Comparison of ENCODE assay signal across 14 cellular contexts in the genomic region with DNA sequence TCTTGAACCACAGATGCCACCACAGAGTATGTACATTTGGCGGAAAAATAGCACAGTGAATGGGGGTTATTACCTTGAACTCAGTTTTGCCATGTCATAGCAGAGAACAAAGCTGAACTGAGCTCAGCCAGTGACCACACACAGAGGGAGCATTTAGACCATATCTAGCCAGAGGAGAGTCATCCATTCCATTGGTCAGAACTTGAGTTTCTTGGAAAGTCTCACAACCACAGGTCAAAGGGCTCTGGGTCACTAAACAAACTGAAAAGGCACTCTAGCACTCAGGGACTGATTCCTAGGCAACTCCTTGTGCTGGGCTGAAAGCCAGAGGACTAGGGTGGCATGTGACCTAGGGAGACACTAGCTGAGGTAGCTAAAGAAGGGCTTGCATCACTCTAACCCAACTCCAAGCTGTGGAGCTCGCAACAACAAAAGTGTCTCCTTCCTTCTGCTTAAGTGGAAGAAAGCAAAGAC.
DNase-seq lines count a peak whose midpoint lies in the region; ATAC-seq and TF ChIP-seq lines count a peak whose summit lies in the region.
"Had no signal": no experiment of that assay in that cellular context is flagged by ENCODE, and none has a peak within 500 bp of the region (broad histone marks: within the 10 kb centered on the region; RNA-seq: fewer than 3 reads in every experiment).

No MANE protein-coding gene starts in this region.

- TF ChIP-seq CTCF in WTC11 (IDR thresholded peaks at IDR 0.05) (no peak), fibroblast of pulmonary artery (IDR thresholded peaks at IDR 0.05; ENCODE audit: low read length, missing control alignments) (no peak), neural progenitor cell (IDR thresholded peaks at IDR 0.05) (no peak)

- H3K79me2 ChIP-seq in neural progenitor cell (ENCODE audit: low read depth) = no peaks in the 10 kb centered on the region

- DNase-seq in H4 (ENCODE audit: low spot score) (peak; percentile 78), WTC11 (ENCODE audit: low spot score) (no peak), fibroblast of pulmonary artery (ENCODE audit: low read depth) (peak; percentile 1), pons (ENCODE audit: low spot score) (peak; percentile 42), NCI-H524 (lab: John Stamatoyannopoulos, UW) (no peak), left cardiac atrium (no peak), NCI-H748 (lab: John Stamatoyannopoulos, UW; ENCODE audit: unreplicated experiment) (no peak), neural progenitor cell (ENCODE audit: low spot score) (no peak)
- DNase-seq: activated CD4-positive, alpha-beta T cell treated with anti-CD3 and anti-CD28 coated beads for 4 hours; CD8-positive, alpha-beta T cell; DND-41; NCI-H1694; SW 1271 had no signal

- no peak overlapping the region for H3K27ac ChIP-seq in neural progenitor cell
- H3K27ac ChIP-seq: cardiac muscle cell had no signal

- no peak overlapping the region for H3K9ac ChIP-seq in neural progenitor cell

- H3K4me2 ChIP-seq in neural progenitor cell = no peak overlapping the region

- H3K9me3 Mint-ChIP-seq in WTC11 (no peaks in the 10 kb centered on the region), neural progenitor cell (no peaks in the 10 kb centered on the region)

- POLR2A ChIA-PET in WTC11 (lab: Charles Lee) = no interaction called here

- H3K27me3 Mint-ChIP-seq in WTC11 (ENCODE audit: low read depth) (no peaks in the 10 kb centered on the region), neural progenitor cell (ENCODE audit: insufficient read depth, low read depth) (no peaks in the 10 kb centered on the region)

- H3K4me3 ChIP-seq in fibroblast of pulmonary artery (replicated peaks; ENCODE audit: low read depth, low read length) (no peak overlapping the region), neural progenitor cell (no peak overlapping the region)
- H3K4me3 ChIP-seq: cardiac muscle cell had no signal

- ATAC-seq in WTC11 = no peak
- ATAC-seq in left cardiac atrium = no peak
- ATAC-seq: CD8-positive, alpha-beta T cell had no signal

- H3K27ac Mint-ChIP-seq in WTC11 = no peak overlapping the region
- no peak overlapping the region for H3K27ac Mint-ChIP-seq in neural progenitor cell
- H3K27ac Mint-ChIP-seq: CD8-positive, alpha-beta T cell had no signal

- H3F3A ChIP-seq in neural progenitor cell (ENCODE audit: low read depth) = no peaks in the 10 kb centered on the region

- CTCF ChIA-PET in WTC11 (lab: Charles Lee) = no interaction called here

- H3K4me1 Mint-ChIP-seq in WTC11 (no peaks in the 10 kb centered on the region), neural progenitor cell (peaks cover 3% of the 10 kb centered on the region)

- H3K4me3 Mint-ChIP-seq in WTC11 = no peak overlapping the region
- no peak overlapping the region for H3K4me3 Mint-ChIP-seq in neural progenitor cell
- H3K4me3 Mint-ChIP-seq: CD8-positive, alpha-beta T cell had no signal

- no peaks in the 10 kb centered on the region for H3K36me3 Mint-ChIP-seq in WTC11
- H3K36me3 Mint-ChIP-seq in neural progenitor cell = no peaks in the 10 kb centered on the region
- H3K36me3 Mint-ChIP-seq: CD8-positive, alpha-beta T cell had no signal

- H3K27me3 ChIP-seq in neural progenitor cell = no peaks in the 10 kb centered on the region
- H3K27me3 ChIP-seq: cardiac muscle cell had no signal

- H3K4me1 ChIP-seq in neural progenitor cell = no peaks in the 10 kb centered on the region

- H3K9me3 ChIP-seq in neural progenitor cell (ENCODE audit: low read depth) = no peaks in the 10 kb centered on the region

- H3K36me3 ChIP-seq in neural progenitor cell = no peaks in the 10 kb centered on the region
- H3K36me3 ChIP-seq: cardiac muscle cell had no signal

- H2AFZ ChIP-seq in neural progenitor cell (replicated peaks) = no peak overlapping the region

- intact Hi-C loops in left cardiac atrium (cut with DNase I) = no loop called here

- H4K20me1 ChIP-seq in neural progenitor cell (ENCODE audit: low read depth) = no peaks in the 10 kb centered on the region

TF ChIP-seq in WTC11, 78 proteins besides CTCF, POLR2A, EP300 and RAD21:
- TF ChIP-seq GABPB1 (CRISPR knock-in tag; IDR thresholded peaks at IDR 0.05) = peak; percentile 65; the same call in 1 of the 2 replicates
- TF ChIP-seq, protein P1, sequence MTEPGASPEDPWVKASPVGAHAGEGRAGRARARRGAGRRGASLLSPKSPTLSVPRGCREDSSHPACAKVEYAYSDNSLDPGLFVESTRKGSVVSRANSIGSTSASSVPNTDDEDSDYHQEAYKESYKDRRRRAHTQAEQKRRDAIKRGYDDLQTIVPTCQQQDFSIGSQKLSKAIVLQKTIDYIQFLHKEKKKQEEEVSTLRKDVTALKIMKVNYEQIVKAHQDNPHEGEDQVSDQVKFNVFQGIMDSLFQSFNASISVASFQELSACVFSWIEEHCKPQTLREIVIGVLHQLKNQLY (CRISPR knock-in tag; IDR thresholded peaks at IDR 0.05) = no peak
TF ChIP-seq in WTC11: peak in this region for 1.

Comparison
In these comparisons a context has a peak if more than half of its experiments do, and no peak if none do; other contexts are left out.
1. DNase-seq: peak in H4 (single experiment), fibroblast of pulmonary artery (single experiment) and pons (single experiment); none in WTC11 (single experiment), NCI-H524 (0 of 2), left cardiac atrium (single experiment), NCI-H748 (single experiment) and neural progenitor cell (single experiment).